Comparison of ENCODE assay signal across 29 cellular contexts in the genomic region with DNA sequence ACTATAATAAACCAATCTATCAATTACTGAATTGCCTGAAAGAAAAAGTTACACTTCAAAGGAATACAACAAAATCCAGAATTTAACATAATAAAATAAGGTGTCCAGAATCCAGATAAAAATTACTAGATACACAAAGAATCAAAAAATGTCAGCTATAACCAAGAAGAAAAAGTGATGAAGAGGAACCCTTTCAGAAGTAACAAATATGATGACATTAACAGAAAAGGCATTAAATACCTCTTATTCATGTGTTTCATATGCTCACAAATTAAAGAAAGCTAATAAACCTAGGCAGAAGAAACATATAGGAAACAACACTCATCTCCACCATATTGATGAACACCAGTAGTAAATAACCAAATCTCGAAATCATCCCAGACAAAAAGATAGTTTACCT.
"Had no signal": no experiment of that assay in that cellular context is flagged by ENCODE, and none has a peak within 500 bp of the region (broad histone marks: within the 10 kb centered on the region; RNA-seq: fewer than 3 reads in every experiment).

No MANE protein-coding gene starts in this region.

- DNase-seq: naive thymus-derived CD4-positive, alpha-beta T cell; natural killer cell; occipital lobe; ovary; posterior cingulate gyrus; psoas muscle; right cardiac atrium; spleen; stimulated activated CD4-positive, alpha-beta T cell treated with anti-CD3 and anti-CD28 coated beads, Interleukin-12 subunit alpha, Interleukin-12 subunit beta, amount 100 ng/mL, for 4 hours; stimulated activated CD4-positive, alpha-beta T cell treated with anti-CD3 and anti-CD28 coated beads, Interleukin-1b, Interleukin-23, amount 100 ng/mL, for 48 hours; stimulated activated CD4-positive, alpha-beta T cell treated with anti-CD3 and anti-CD28 coated beads, Interleukin-4, amount 100 ng/mL, for 1 hour; stimulated activated CD4-positive, alpha-beta T cell treated with anti-CD3 and anti-CD28 coated beads, Interleukin-4, amount 100 ng/mL, for 4 hours; stimulated activated CD8-positive, alpha-beta memory T cell treated with anti-CD3 and anti-CD28 coated beads, Interleukin-4, amount 100 ng/mL, for 48 hours; stimulated activated naive CD4-positive, alpha-beta T cell; stimulated activated naive CD8-positive, alpha-beta T cell treated with anti-CD3 and anti-CD28 coated beads, Interleukin-15, amount 100 ng/mL, for 72 hours; stimulated activated naive CD8-positive, alpha-beta T cell treated with anti-CD3 and anti-CD28 coated beads, Interleukin-15, Interleukin-2, amounts not matched to agents 100 U/mL and 50 U/mL, for 24 hours; substantia nigra; testis; tibial artery; transverse colon; upper lobe of right lung had no signal

- ATAC-seq: naive thymus-derived CD4-positive, alpha-beta T cell; natural killer cell; psoas muscle; right cardiac atrium; sciatic nerve; stimulated activated memory B cell treated with anti-CD40 and anti-IgM and Interleukin-4, amounts not matched to agents 10 μg/mL and 1 μg/mL and 100 μg/mL, for 72 hours; stimulated activated naive CD8-positive, alpha-beta T cell treated with anti-CD3 and anti-CD28 coated beads, Interleukin-15, amount 100 ng/mL, for 72 hours; stimulated activated naive CD8-positive, alpha-beta T cell treated with anti-CD3 and anti-CD28 coated beads, Interleukin-15, Interleukin-2, amounts not matched to agents 100 U/mL and 50 U/mL, for 24 hours; upper lobe of right lung had no signal

- H3K27ac ChIP-seq: neural progenitor cell, ovary, parathyroid adenoma, psoas muscle, skin epidermis, spleen, suprapubic skin, testis, tibial artery, transverse colon, upper lobe of right lung, vagina had no signal

- H3K4me3 ChIP-seq: neural progenitor cell, ovary, psoas muscle, skin epidermis, smooth muscle cell, spleen, suprapubic skin, testis, tibial artery, transverse colon, upper lobe of right lung, vagina had no signal

- H3K79me2 ChIP-seq: parathyroid adenoma had no signal

- H3K9me3 ChIP-seq: ovary, suprapubic skin, testis, tibial artery, upper lobe of right lung, vagina had no signal

- H2AFZ ChIP-seq: neural progenitor cell, parathyroid adenoma had no signal

- H3K27me3 ChIP-seq: neural progenitor cell, ovary, suprapubic skin, testis, tibial artery, transverse colon, upper lobe of right lung, vagina had no signal

- H3K36me3 ChIP-seq: neural progenitor cell, ovary, spleen, suprapubic skin, tibial artery, transverse colon, upper lobe of right lung, vagina had no signal

- H3K4me2 ChIP-seq: neural progenitor cell, smooth muscle cell had no signal

- H3K4me1 ChIP-seq: neural progenitor cell, parathyroid adenoma, psoas muscle, spleen, suprapubic skin, testis, tibial artery, transverse colon, upper lobe of right lung, vagina had no signal

- H3K9ac ChIP-seq: neural progenitor cell, parathyroid adenoma had no signal
